15 cellular contexts compared by ENCODE assay signal in genomic region chr7:22969010-22969431, GRCh38.
"Had no signal": no experiment of that assay in that cellular context is flagged by ENCODE, and none has a peak within 500 bp of the region (broad histone marks: within the 10 kb centered on the region; RNA-seq: fewer than 3 reads in every experiment).

No MANE protein-coding gene starts in this region.

- H3K4me1 ChIP-seq: left ventricle myocardium inferior, sigmoid colon, thyroid gland had no signal

- H3K4me3 ChIP-seq: cardiac muscle cell, esophagus muscularis mucosa, left ventricle myocardium inferior, sigmoid colon, thyroid gland had no signal

- H3K9me3 ChIP-seq: esophagus muscularis mucosa, left ventricle myocardium inferior, sigmoid colon, thyroid gland had no signal

- DNase-seq: activated CD4-positive, alpha-beta T cell treated with anti-CD3 and anti-CD28 coated beads, Interleukin-2, amount 50 U/mL, for 48 hours; activated gamma-delta T cell treated with Interleukin-2 at 50 U/mL for 16 hours; activated naive CD8-positive, alpha-beta T cell treated with anti-CD3 and anti-CD28 coated beads for 36 hours; activated T-cell treated with anti-CD3 and anti-CD28 coated beads for 4 hours; amniotic stem cell; effector CD8-positive, alpha-beta T cell; glutamatergic neuron; left ventricle myocardium inferior; mesenchymal stem cell; naive thymus-derived CD8-positive, alpha-beta T cell; sigmoid colon; stimulated activated naive CD4-positive, alpha-beta T cell; thyroid gland had no signal

- H3K27ac ChIP-seq: cardiac muscle cell, esophagus muscularis mucosa, left ventricle myocardium inferior, sigmoid colon, thyroid gland had no signal

- H3K27me3 ChIP-seq: cardiac muscle cell, esophagus muscularis mucosa, sigmoid colon, thyroid gland had no signal

- H3K36me3 ChIP-seq: thyroid gland had no signal

- ATAC-seq: naive thymus-derived CD8-positive, alpha-beta T cell had no signal
